Comparison of ENCODE assay signal across 8 cellular contexts in the genomic region with DNA sequence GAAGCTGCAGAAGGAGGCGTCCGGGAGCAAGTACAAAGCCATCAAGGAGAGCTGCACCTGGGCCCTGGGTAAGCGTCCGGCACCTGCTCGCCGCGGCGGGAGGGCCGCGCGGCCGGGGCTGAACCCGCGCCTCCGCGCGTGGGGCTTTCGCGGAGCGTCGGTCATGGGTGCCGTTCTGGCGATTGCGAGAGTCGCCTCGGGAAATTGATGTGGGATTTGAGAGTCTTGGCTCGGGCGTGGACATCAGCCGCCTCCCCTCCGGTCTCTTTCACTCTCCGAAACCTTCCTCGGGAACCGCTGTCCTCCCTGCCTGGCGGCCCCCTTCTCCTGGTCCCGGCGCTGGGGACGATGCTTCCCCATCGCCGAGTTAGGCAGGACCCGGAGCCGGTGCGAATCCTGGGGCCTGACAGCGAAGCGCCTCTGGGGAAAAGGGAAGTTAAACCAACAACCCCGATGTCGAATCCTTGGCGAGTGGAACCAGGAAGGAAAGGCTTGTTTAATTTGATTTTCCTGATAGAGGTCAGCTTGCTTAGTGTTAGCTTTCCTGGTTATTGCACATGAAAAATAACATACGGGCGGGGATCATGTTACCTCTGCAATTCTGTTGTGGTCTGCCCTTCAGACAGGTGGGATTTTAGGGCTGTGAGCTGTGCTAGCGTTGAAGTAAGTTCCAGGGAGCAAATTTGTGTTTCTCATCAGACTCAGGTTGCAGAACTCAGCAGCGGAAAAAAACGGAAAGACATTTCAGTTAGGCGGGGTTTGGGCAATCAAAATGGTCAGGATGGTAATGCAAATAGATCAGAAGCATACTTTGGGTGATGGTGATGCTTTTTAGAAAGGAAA. TPM values are rescaled to one million over a fixed set of nuclear protein-coding genes. Genes with fewer than 3 reads are reported as not detected.
DNase-seq lines count a peak whose midpoint lies in the region; ATAC-seq, FAIRE-seq and TF ChIP-seq lines count a peak whose summit lies in the region.

No MANE protein-coding gene starts in this region.

- H3K79me1 ChIP-seq in neuronal stem cell (ENCODE audit: low read depth, low read length) = no peaks in the 10 kb centered on the region

- H3K4ac ChIP-seq in neuronal stem cell (ENCODE audit: low read length) = no peak overlapping the region

- H3K4me3 ChIP-seq in HUES64 (ENCODE audit: low read length) (peak overlapping the region; percentile 87), neuronal stem cell (ENCODE audit: low read length in 2 of 2) (peak overlapping the region; percentile 43 to 87)

- 3% methylated on average over 53 of the region's 53 CpGs for WGBS in HUES64
- no CpG with 5 or more reads among the region's 53 CpGs for whole genome bisulfite sequencing in neuronal stem cell (ENCODE audit: extremely low coverage in 2 of 2, insufficient read length in 2 of 2, insufficient replicate concordance in 1 of 2), 2 donors

- H3K27ac ChIP-seq in C4-2B = peak overlapping the region; percentile 99
- H3K27ac ChIP-seq in HUES64 (ENCODE audit: low read depth, low read length) = no peak overlapping the region
- no peak overlapping the region for H3K27ac ChIP-seq in neuronal stem cell (replicated peaks; ENCODE audit: low read length)

- CTCF ChIA-PET in WTC11 (lab: Charles Lee) = interaction anchor here (1.3 to 3.4 kb wide), 2 partner anchors 48 to 242 kb away, joined by 4 to 14 read pairs; a partner anchor contains a TSS

- POLR2A ChIA-PET in WTC11 (lab: Charles Lee) = interaction anchor here (0.7 to 1.4 kb wide), 3 partner anchors 12 to 242 kb away, joined by 3 to 8 read pairs (median 3); a partner anchor contains a TSS

- H3K4me1 ChIP-seq in HUES64 (ENCODE audit: insufficient read depth, low read length) = peaks cover 19% of the 10 kb centered on the region
- H3K4me1 ChIP-seq in neuronal stem cell (ENCODE audit: control insufficient read depth in 2 of 2, insufficient read depth in 1 of 2, low read depth in 1 of 2, low read length in 2 of 2) = peaks cover 3 to 7% of the 10 kb centered on the region in 2 donors

- TF ChIP-seq CTCF in C4-2B (conservative IDR thresholded peaks at IDR 0.05) (no peak; the same call in 1 of the 2 replicates), WTC11 (IDR thresholded peaks at IDR 0.05) (no peak)

- peak overlapping the region; percentile 95 for H3K4me2 ChIP-seq in neuronal stem cell (ENCODE audit: insufficient read depth, low read length, poor library complexity, severe bottlenecking)

- H3K9me3 ChIP-seq in HUES64 (ENCODE audit: insufficient read depth, low read depth, low read length) (no peaks in the 10 kb centered on the region), neuronal stem cell (replicated peaks in 1 of 2; ENCODE audit: control insufficient read depth in 2 of 2, insufficient read depth in 1 of 2, low read depth in 1 of 2, low read length in 2 of 2) (no peaks in the 10 kb centered on the region)

- H2BK15ac ChIP-seq in neuronal stem cell (ENCODE audit: low read length) = no peak overlapping the region

- FAIRE-seq in frontal cortex (lab: Jason Lieb, UNC) = no peak

- no peak overlapping the region for H3K23ac ChIP-seq in neuronal stem cell (ENCODE audit: low read depth, low read length, poor library complexity)

- H3K27me3 ChIP-seq in HUES64 (ENCODE audit: insufficient read depth, low read length) (peaks cover 44% of the 10 kb centered on the region), neuronal stem cell (ENCODE audit: control insufficient read depth in 3 of 3, insufficient read depth in 3 of 3, low read depth in 1 of 3, low read length in 3 of 3) (peaks cover 0 to 73% (median 10%) of the 10 kb centered on the region in 3 experiments)

- H2AK5ac ChIP-seq in neuronal stem cell (ENCODE audit: low read depth, low read length) = peak overlapping the region; percentile 60

- peak overlapping the region; percentile 96 for H2AFZ ChIP-seq in neuronal stem cell (ENCODE audit: low read length)

- H2BK12ac ChIP-seq in neuronal stem cell (ENCODE audit: low read length) = no peak overlapping the region

- peak overlapping the region; percentile 83 for H3K4me3 Mint-ChIP-seq in WTC11

- 0 out of 2 replicates have a peak overlapping the region, but pooled peaks have one; percentile 37 for H3K27ac Mint-ChIP-seq in WTC11

- H2BK5ac ChIP-seq in neuronal stem cell (ENCODE audit: low read length) = peak overlapping the region; percentile 15

- peak overlapping the region; percentile 14 for H4K91ac ChIP-seq in neuronal stem cell (ENCODE audit: low read depth, low read length, poor library complexity)

- peaks cover 30% of the 10 kb centered on the region for H3K4me1 Mint-ChIP-seq in WTC11

- ATAC-seq in GM19452 (IDR thresholded peaks at IDR 0.05; ENCODE audit: unreplicated experiment) = peak; percentile 19
- peak; percentile 41 for ATAC-seq in WTC11

- H4K8ac ChIP-seq in neuronal stem cell (ENCODE audit: low read depth, low read length) = no peak overlapping the region

- H3K14ac ChIP-seq in neuronal stem cell (ENCODE audit: low read length) = no peak overlapping the region

- peaks cover 25% of the 10 kb centered on the region for H3K27me3 Mint-ChIP-seq in WTC11 (ENCODE audit: low read depth)

- DNase-seq in WTC11 (ENCODE audit: low spot score) (peak; percentile 42), frontal cortex (ENCODE audit: low spot score in 2 of 2) (peak; percentile 32 to 45), neuronal stem cell (ENCODE audit: low spot score) (no peak), GF-D8 (lab: John Stamatoyannopoulos, UW) (no peak), NCI-H226 (no peak)

- H2BK120ac ChIP-seq in neuronal stem cell (ENCODE audit: low read depth, low read length) = no peak overlapping the region

- H3K9me3 Mint-ChIP-seq in WTC11 = no peaks in the 10 kb centered on the region

- H3K36me3 ChIP-seq in HUES64 (ENCODE audit: insufficient read depth, low read length) = no peaks in the 10 kb centered on the region
- H3K36me3 ChIP-seq in neuronal stem cell (replicated peaks in 1 of 2; ENCODE audit: control insufficient read depth in 2 of 2, insufficient read depth in 2 of 2, low read length in 2 of 2) = no peaks in the 10 kb centered on the region

- H3K18ac ChIP-seq in neuronal stem cell (ENCODE audit: low read length) = peak overlapping the region; percentile 84

- H3K9ac ChIP-seq in HUES64 (ENCODE audit: low read depth, low read length) (peak overlapping the region; percentile 75), neuronal stem cell (ENCODE audit: low read depth, low read length, poor library complexity) (peak overlapping the region; percentile 50)

- H3K36me3 Mint-ChIP-seq in WTC11 = no peaks in the 10 kb centered on the region

TF ChIP-seq in WTC11, 78 proteins besides CTCF, POLR2A, EP300 and RAD21 (continues in another document):
- TF ChIP-seq, protein P1, sequence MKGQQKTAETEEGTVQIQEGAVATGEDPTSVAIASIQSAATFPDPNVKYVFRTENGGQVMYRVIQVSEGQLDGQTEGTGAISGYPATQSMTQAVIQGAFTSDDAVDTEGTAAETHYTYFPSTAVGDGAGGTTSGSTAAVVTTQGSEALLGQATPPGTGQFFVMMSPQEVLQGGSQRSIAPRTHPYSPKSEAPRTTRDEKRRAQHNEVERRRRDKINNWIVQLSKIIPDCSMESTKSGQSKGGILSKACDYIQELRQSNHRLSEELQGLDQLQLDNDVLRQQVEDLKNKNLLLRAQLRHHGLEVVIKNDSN (CRISPR knock-in tag; IDR thresholded peaks at IDR 0.05) = 0 out of 2 replicates have a peak, but pooled peaks have one; percentile 18
- TF ChIP-seq, protein P2, sequence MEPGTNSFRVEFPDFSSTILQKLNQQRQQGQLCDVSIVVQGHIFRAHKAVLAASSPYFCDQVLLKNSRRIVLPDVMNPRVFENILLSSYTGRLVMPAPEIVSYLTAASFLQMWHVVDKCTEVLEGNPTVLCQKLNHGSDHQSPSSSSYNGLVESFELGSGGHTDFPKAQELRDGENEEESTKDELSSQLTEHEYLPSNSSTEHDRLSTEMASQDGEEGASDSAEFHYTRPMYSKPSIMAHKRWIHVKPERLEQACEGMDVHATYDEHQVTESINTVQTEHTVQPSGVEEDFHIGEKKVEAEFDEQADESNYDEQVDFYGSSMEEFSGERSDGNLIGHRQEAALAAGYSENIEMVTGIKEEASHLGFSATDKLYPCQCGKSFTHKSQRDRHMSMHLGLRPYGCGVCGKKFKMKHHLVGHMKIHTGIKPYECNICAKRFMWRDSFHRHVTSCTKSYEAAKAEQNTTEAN (CRISPR knock-in tag; IDR thresholded peaks at IDR 0.05) = no peak
- TF ChIP-seq, protein P3, sequence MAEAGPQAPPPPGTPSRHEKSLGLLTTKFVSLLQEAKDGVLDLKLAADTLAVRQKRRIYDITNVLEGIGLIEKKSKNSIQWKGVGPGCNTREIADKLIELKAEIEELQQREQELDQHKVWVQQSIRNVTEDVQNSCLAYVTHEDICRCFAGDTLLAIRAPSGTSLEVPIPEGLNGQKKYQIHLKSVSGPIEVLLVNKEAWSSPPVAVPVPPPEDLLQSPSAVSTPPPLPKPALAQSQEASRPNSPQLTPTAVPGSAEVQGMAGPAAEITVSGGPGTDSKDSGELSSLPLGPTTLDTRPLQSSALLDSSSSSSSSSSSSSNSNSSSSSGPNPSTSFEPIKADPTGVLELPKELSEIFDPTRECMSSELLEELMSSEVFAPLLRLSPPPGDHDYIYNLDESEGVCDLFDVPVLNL (CRISPR knock-in tag; IDR thresholded peaks at IDR 0.05; ENCODE audit: borderline replicate concordance, low read depth) = no peak
- TF ChIP-seq KAT7 (CRISPR knock-in tag; IDR thresholded peaks at IDR 0.05; ENCODE audit: borderline replicate concordance) = peak; percentile 80; the same call in 1 of the 2 replicates

RNA-seq across cellular contexts. Expression of a gene that starts 0.6 kb away (rescaled TPM):
- polyA plus RNA-seq in HUES64 (2013, experiment 1 of 2) = 5.7 TPM
- 5.5 TPM for polyA plus RNA-seq in HUES64 (2013, experiment 2 of 2)
- total RNA-seq in WTC11 (2021) (20.0 to 20.5 TPM (median 20.1 TPM) in 3 replicates), frontal cortex (37.1 TPM)
- 1.4 TPM for polyA plus RNA-seq in neuronal stem cell (2013, experiment 1 of 2)
- 1.4 TPM for polyA plus RNA-seq in neuronal stem cell (2013, experiment 2 of 2)

RNA-seq across cellular contexts. Expression of a gene that starts 55.1 kb away (rescaled TPM):
- 32.0 TPM for polyA plus RNA-seq in HUES64 (2013, experiment 1 of 2)
- 28.8 TPM for polyA plus RNA-seq in HUES64 (2013, experiment 2 of 2)
- total RNA-seq in WTC11 (2021) = 23.9 to 26.9 TPM (median 24.6 TPM) in 3 replicates
- total RNA-seq in frontal cortex = 1.6 TPM
- 30.5 TPM for polyA plus RNA-seq in neuronal stem cell (2013, experiment 1 of 2)
- 31.4 TPM for polyA plus RNA-seq in neuronal stem cell (2013, experiment 2 of 2)

RNA-seq across cellular contexts. Expression of a gene that starts 56.0 kb away (rescaled TPM):
- polyA plus RNA-seq in HUES64 (2013, experiment 1 of 2) = not detected
- polyA plus RNA-seq in HUES64 (2013, experiment 2 of 2) = not detected
- total RNA-seq in WTC11 (2021) (not detected in 3 replicates), frontal cortex (not detected)
- not detected for polyA plus RNA-seq in neuronal stem cell (2013, experiment 1 of 2)
- not detected for polyA plus RNA-seq in neuronal stem cell (2013, experiment 2 of 2)

Comparison
In these comparisons a context has a peak if more than half of its experiments do, and no peak if none do; other contexts are left out.
1. DNase-seq: peak in WTC11 (single experiment) and frontal cortex (2 of 2); none in neuronal stem cell (single experiment), GF-D8 (single experiment) and NCI-H226 (single experiment).